8 cellular contexts compared by ENCODE assay signal in the genomic region with DNA sequence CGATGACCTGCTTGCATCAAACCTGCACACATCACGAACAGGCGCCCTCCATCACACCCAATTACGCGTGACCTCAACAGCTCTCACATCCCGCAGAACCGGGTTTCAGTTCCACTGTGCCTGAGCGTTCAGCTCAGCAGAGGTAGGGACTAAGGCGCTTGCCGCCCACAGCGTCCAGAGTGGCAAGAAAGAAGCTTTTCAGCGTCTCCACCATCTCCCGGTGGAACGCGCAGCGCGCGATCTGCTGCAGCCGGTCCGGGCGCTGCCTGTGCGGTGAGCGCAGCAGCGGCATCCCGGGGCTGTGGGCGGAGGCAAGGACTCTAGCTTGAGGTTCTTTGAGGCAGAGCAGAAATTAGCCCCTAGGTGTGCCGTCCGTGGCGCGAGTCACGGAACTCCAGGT. TPM values are rescaled to one million over a fixed set of nuclear protein-coding genes. Genes with fewer than 3 reads are reported as not detected.
DNase-seq lines count a peak whose midpoint lies in the region; ATAC-seq and TF ChIP-seq lines count a peak whose summit lies in the region.

No MANE protein-coding gene starts in this region.

- DNase-seq in amniotic epithelial cell (ENCODE audit: low read depth) (peak; percentile 8), left lung (peak in 1 of 2 donors; percentile 76), tibial artery (no peak), GDM1 (lab: John Stamatoyannopoulos, UW) (no peak), NCI-H2196 (lab: John Stamatoyannopoulos, UW; ENCODE audit: unreplicated experiment) (no peak)

- H3K4me3 ChIP-seq in HUES64 (ENCODE audit: low read length) (peak overlapping the region; percentile 50), left lung (no peak overlapping the region), tibial artery (peak overlapping the region; percentile 16 to 42)

- intact Hi-C loops in left lung (cut with DNase I) (no loop called here), tibial artery (cut with DNase I; ENCODE audit: low total_unique reads) (loop anchor here (10.0 kb wide), 1 partner anchor 101 kb away; a partner anchor contains a TSS)

- H3K27me3 ChIP-seq in HUES64 (ENCODE audit: insufficient read depth, low read length) (peaks cover 100% of the 10 kb centered on the region), left lung (peaks cover 68 to 82% of the 10 kb centered on the region in 2 donors), tibial artery (peaks cover 0 to 78% of the 10 kb centered on the region in 2 donors)

- peak; percentile 39 for ATAC-seq in GM19043 (IDR thresholded peaks at IDR 0.05; ENCODE audit: low read depth, unreplicated experiment)
- peak; percentile 36 for ATAC-seq in left lung
- no peak for ATAC-seq in GM18520 (IDR thresholded peaks at IDR 0.05; ENCODE audit: unreplicated experiment)

- H3K36me3 ChIP-seq in HUES64 (ENCODE audit: insufficient read depth, low read length) (no peaks in the 10 kb centered on the region), left lung (no peaks in the 10 kb centered on the region), tibial artery (no peaks in the 10 kb centered on the region)

- H3K9me3 ChIP-seq in HUES64 (ENCODE audit: insufficient read depth, low read depth, low read length): no peaks in the 10 kb centered on the region
- H3K9me3 ChIP-seq in left lung: no peaks in the 10 kb centered on the region
- H3K9me3 ChIP-seq in tibial artery: no peaks in the 10 kb centered on the region

- H3K4me1 ChIP-seq in HUES64 (ENCODE audit: insufficient read depth, low read length) (peaks cover 17% of the 10 kb centered on the region), left lung (peaks cover 13 to 19% of the 10 kb centered on the region in 2 donors), tibial artery (peaks cover 0 to 38% (median 28%) of the 10 kb centered on the region in 4 donors)

- no peak for TF ChIP-seq CTCF in left lung (IDR thresholded peaks at IDR 0.05)
- no peak for TF ChIP-seq CTCF in tibial artery (IDR thresholded peaks at IDR 0.05)

- H3K9ac ChIP-seq in HUES64 (ENCODE audit: low read depth, low read length): no peak overlapping the region

- 3% methylated on average over 31 of the region's 31 CpGs for WGBS in HUES64

- H3K27ac ChIP-seq in HUES64 (ENCODE audit: low read depth, low read length) (no peak overlapping the region), left lung (no peak overlapping the region), tibial artery (no peak overlapping the region)

RNA-seq across cellular contexts. Expression of a gene that starts 1.5 kb away (rescaled TPM):
- 0.35 TPM for polyA plus RNA-seq in HUES64 (2013, experiment 1 of 2)
- polyA plus RNA-seq in HUES64 (2013, experiment 2 of 2): 0.38 TPM
- 1 to 10 TPM in 1 of 2 donors, under 1 TPM in 1; 0.41 to 1.3 TPM for total RNA-seq in left lung

Comparison
In these comparisons a context has a peak if more than half of its experiments do, and no peak if none do; other contexts are left out.
1. H3K4me3 ChIP-seq: peak in HUES64 (single experiment) and tibial artery (2 of 2); none in left lung (0 of 2).